1 cellular context compared by ENCODE assay signal in the genomic region with DNA sequence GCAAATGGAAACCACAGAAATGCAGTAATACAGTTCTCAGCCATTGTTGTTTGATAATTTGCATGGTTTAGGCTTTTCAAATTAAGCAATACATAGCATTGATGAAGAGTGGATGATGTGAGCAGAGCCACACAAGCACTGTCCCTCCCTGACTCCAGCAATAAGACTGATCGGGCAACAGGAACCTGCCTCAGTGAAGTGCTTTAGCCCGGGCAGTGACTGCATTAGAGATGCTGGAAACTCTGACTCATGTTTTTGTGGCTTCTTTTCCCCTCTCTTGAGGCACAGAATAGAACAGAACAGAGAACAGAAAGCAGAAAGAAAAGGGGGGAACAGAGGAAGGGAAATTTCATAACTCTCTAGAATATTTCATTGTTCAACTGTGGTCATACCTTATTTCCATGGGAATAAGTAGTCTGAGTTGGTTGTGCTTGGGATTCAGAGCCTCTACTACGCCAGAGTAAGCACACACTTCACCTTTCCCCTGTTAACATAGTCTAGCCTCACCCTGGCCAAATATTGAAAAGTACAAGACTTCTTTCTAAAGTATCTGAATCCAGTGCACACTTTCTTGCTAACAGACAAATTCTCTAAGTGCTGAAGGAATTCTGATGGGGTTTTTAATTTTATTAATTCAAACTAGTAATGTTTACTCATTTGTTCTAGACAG.
TF ChIP-seq lines count a peak whose summit lies in the region.

No MANE protein-coding gene starts in this region.

TF ChIP-seq in GM12878, 131 proteins besides CTCF, POLR2A, EP300 and RAD21 (continued from another document):
- TF ChIP-seq, protein P1, sequence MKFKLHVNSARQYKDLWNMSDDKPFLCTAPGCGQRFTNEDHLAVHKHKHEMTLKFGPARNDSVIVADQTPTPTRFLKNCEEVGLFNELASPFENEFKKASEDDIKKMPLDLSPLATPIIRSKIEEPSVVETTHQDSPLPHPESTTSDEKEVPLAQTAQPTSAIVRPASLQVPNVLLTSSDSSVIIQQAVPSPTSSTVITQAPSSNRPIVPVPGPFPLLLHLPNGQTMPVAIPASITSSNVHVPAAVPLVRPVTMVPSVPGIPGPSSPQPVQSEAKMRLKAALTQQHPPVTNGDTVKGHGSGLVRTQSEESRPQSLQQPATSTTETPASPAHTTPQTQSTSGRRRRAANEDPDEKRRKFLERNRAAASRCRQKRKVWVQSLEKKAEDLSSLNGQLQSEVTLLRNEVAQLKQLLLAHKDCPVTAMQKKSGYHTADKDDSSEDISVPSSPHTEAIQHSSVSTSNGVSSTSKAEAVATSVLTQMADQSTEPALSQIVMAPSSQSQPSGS (IDR thresholded peaks at IDR 0.05; ENCODE audit: low read length): peak; percentile 93
- TF ChIP-seq RFX5 (IDR thresholded peaks at IDR 0.05; ENCODE audit: low read depth, low read length): no peak
- peak; percentile 56; the same call in 1 of the 2 replicates for TF ChIP-seq JUND (IDR thresholded peaks at IDR 0.05; ENCODE audit: low read depth, low read length)
- TF ChIP-seq MEF2B (IDR thresholded peaks at IDR 0.05; ENCODE audit: partially characterized antibody, poor library complexity, severe bottlenecking): peak; percentile 54
- peak; percentile 76; the same call in 1 of the 2 replicates for TF ChIP-seq CBX5 (IDR thresholded peaks at IDR 0.05; ENCODE audit: low read depth)
- TF ChIP-seq MTA2 (IDR thresholded peaks at IDR 0.05; ENCODE audit: low read depth): peak; percentile 86
- no peak for TF ChIP-seq ESRRA (IDR thresholded peaks at IDR 0.05; ENCODE audit: low read length)
- TF ChIP-seq CREM (IDR thresholded peaks at IDR 0.05; ENCODE audit: low read depth): peak; percentile 72; the same call in 1 of the 2 replicates
- TF ChIP-seq, protein P2, sequence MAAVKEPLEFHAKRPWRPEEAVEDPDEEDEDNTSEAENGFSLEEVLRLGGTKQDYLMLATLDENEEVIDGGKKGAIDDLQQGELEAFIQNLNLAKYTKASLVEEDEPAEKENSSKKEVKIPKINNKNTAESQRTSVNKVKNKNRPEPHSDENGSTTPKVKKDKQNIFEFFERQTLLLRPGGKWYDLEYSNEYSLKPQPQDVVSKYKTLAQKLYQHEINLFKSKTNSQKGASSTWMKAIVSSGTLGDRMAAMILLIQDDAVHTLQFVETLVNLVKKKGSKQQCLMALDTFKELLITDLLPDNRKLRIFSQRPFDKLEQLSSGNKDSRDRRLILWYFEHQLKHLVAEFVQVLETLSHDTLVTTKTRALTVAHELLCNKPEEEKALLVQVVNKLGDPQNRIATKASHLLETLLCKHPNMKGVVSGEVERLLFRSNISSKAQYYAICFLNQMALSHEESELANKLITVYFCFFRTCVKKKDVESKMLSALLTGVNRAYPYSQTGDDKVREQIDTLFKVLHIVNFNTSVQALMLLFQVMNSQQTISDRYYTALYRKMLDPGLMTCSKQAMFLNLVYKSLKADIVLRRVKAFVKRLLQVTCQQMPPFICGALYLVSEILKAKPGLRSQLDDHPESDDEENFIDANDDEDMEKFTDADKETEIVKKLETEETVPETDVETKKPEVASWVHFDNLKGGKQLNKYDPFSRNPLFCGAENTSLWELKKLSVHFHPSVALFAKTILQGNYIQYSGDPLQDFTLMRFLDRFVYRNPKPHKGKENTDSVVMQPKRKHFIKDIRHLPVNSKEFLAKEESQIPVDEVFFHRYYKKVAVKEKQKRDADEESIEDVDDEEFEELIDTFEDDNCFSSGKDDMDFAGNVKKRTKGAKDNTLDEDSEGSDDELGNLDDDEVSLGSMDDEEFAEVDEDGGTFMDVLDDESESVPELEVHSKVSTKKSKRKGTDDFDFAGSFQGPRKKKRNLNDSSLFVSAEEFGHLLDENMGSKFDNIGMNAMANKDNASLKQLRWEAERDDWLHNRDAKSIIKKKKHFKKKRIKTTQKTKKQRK (IDR thresholded peaks at IDR 0.05; ENCODE audit: low read depth, low read length): no peak
- TF ChIP-seq, protein P3, sequence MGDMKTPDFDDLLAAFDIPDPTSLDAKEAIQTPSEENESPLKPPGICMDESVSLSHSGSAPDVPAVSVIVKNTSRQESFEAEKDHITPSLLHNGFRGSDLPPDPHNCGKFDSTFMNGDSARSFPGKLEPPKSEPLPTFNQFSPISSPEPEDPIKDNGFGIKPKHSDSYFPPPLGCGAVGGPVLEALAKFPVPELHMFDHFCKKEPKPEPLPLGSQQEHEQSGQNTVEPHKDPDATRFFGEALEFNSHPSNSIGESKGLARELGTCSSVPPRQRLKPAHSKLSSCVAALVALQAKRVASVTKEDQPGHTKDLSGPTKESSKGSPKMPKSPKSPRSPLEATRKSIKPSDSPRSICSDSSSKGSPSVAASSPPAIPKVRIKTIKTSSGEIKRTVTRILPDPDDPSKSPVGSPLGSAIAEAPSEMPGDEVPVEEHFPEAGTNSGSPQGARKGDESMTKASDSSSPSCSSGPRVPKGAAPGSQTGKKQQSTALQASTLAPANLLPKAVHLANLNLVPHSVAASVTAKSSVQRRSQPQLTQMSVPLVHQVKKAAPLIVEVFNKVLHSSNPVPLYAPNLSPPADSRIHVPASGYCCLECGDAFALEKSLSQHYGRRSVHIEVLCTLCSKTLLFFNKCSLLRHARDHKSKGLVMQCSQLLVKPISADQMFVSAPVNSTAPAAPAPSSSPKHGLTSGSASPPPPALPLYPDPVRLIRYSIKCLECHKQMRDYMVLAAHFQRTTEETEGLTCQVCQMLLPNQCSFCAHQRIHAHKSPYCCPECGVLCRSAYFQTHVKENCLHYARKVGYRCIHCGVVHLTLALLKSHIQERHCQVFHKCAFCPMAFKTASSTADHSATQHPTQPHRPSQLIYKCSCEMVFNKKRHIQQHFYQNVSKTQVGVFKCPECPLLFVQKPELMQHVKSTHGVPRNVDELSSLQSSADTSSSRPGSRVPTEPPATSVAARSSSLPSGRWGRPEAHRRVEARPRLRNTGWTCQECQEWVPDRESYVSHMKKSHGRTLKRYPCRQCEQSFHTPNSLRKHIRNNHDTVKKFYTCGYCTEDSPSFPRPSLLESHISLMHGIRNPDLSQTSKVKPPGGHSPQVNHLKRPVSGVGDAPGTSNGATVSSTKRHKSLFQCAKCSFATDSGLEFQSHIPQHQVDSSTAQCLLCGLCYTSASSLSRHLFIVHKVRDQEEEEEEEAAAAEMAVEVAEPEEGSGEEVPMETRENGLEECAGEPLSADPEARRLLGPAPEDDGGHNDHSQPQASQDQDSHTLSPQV (IDR thresholded peaks at IDR 0.05): no peak
- no peak for TF ChIP-seq RCOR1 (conservative IDR thresholded peaks at IDR 0.05; ENCODE audit: low read depth, low read length)
- no peak for TF ChIP-seq FOXK2 (IDR thresholded peaks at IDR 0.05)
- TF ChIP-seq WRNIP1 (IDR thresholded peaks at IDR 0.05; ENCODE audit: borderline replicate concordance, low read depth, low read length): no peak
- peak; percentile 72 for TF ChIP-seq SPI1 (IDR thresholded peaks at IDR 0.05; ENCODE audit: borderline replicate concordance, insufficient read depth, low read depth, low read length)
